8 cellular contexts compared by ENCODE assay signal in genomic region chr22:45262931-45263789, GRCh38. TPM values are rescaled to one million over a fixed set of nuclear protein-coding genes. Genes with fewer than 3 reads are reported as not detected.
A peak's percentile ranks its signal among the peaks of the same experiment; 100 is the strongest.
DNase-seq lines count a peak whose midpoint lies in the region; ATAC-seq and TF ChIP-seq lines count a peak whose summit lies in the region.
"Had no signal": no experiment of that assay in that cellular context is flagged by ENCODE, and none has a peak within 500 bp of the region (broad histone marks: within the 10 kb centered on the region; RNA-seq: fewer than 3 reads in every experiment).

No MANE protein-coding gene starts in this region.

- H3K9me3 ChIP-seq in esophagus muscularis mucosa: no peaks in the 10 kb centered on the region
- no peaks in the 10 kb centered on the region for H3K9me3 ChIP-seq in upper lobe of left lung
- H3K9me3 ChIP-seq: SJCRH30 had no signal

- peak; percentile 72 for ATAC-seq in GM18867 (IDR thresholded peaks at IDR 0.05; ENCODE audit: unreplicated experiment)
- peak; percentile 80 for ATAC-seq in HG02610 (IDR thresholded peaks at IDR 0.05; ENCODE audit: unreplicated experiment)
- peak; percentile 54 to 65 for ATAC-seq in upper lobe of left lung (ENCODE audit: low FRiP score in 2 of 2)

- TF ChIP-seq CTCF in esophagus muscularis mucosa (IDR thresholded peaks at IDR 0.05): no peak
- TF ChIP-seq CTCF in upper lobe of left lung (IDR thresholded peaks at IDR 0.05): no peak

- H3K4me3 ChIP-seq in esophagus muscularis mucosa (no peak overlapping the region), upper lobe of left lung (no peak overlapping the region)
- H3K4me3 ChIP-seq: SJCRH30 had no signal

- H3K27ac ChIP-seq in esophagus muscularis mucosa (replicated peaks in 1 of 4): peak overlapping the region in 3 of 4 donors; percentile 32 to 66 (median 55)
- H3K27ac ChIP-seq in upper lobe of left lung: peak overlapping the region in 1 of 4 donors; percentile 61
- H3K27ac ChIP-seq: SJCRH30 had no signal

- DNase-seq in NCI-H2171 treated with DMSO at 0.1 percent for 48 hours (lab: John Stamatoyannopoulos, UW) (peak; percentile 90), esophagus muscularis mucosa (ENCODE audit: extremely low spot score) (no peak), upper lobe of left lung (peak in 1 of 2 donors; percentile 77), midbrain (lab: John Stamatoyannopoulos, UW) (no peak), SW 1271 (lab: John Stamatoyannopoulos, UW) (no peak)

- H3K36me3 ChIP-seq in esophagus muscularis mucosa (no peaks in the 10 kb centered on the region), upper lobe of left lung (no peaks in the 10 kb centered on the region)
- H3K36me3 ChIP-seq: SJCRH30 had no signal

- no peaks in the 10 kb centered on the region for H3K27me3 ChIP-seq in esophagus muscularis mucosa
- H3K27me3 ChIP-seq in upper lobe of left lung: no peaks in the 10 kb centered on the region
- H3K27me3 ChIP-seq: SJCRH30 had no signal

- TF ChIP-seq POLR2A in esophagus muscularis mucosa (IDR thresholded peaks at IDR 0.05; ENCODE audit: low read depth) (no peak), upper lobe of left lung (IDR thresholded peaks at IDR 0.05) (no peak)

- TF ChIP-seq EP300 in esophagus muscularis mucosa (IDR thresholded peaks at IDR 0.05) (no peak), upper lobe of left lung (IDR thresholded peaks at IDR 0.05) (no peak)

- H3K4me1 ChIP-seq in esophagus muscularis mucosa (peaks cover 15 to 26% (median 22%) of the 10 kb centered on the region in 4 donors), upper lobe of left lung (peaks cover 12 to 17% (median 14%) of the 10 kb centered on the region in 4 donors)
- H3K4me1 ChIP-seq: SJCRH30 had no signal

- intact Hi-C loops in esophagus muscularis mucosa (cut with DNase I): loop anchor here (5.0 kb wide), 1 partner anchor 161 kb away; no protein-coding TSS in a partner anchor

- WGBS in esophagus muscularis mucosa: 73% methylated on average over 11 of the region's 20 CpGs
- WGBS in upper lobe of left lung, 2 donors: 60 to 62% methylated on average over 3 to 19 of the region's 20 CpGs

RNA-seq across cellular contexts. Expression of gene UPK3A, which starts 21.6 kb away (rescaled TPM):
- total RNA-seq in esophagus muscularis mucosa (not detected), upper lobe of left lung (under 1 TPM in 1 of 6 donors, not detected in 5; 0.44 TPM)
- total RNA-seq: SJCRH30 had no signal

RNA-seq across cellular contexts. Expression of gene KIAA0930, which starts 22.5 kb away (rescaled TPM):
- 10 to 100 TPM; 31.6 to 67.1 (median 46.8) TPM for total RNA-seq in esophagus muscularis mucosa
- total RNA-seq in upper lobe of left lung: 100 to 1,000 TPM in 1 of 6 donors, 10 to 100 TPM in 5; 31.2 to 103 (median 42.8) TPM

RNA-seq across cellular contexts. Expression of gene FAM118A, which starts 46.6 kb away (rescaled TPM):
- total RNA-seq in esophagus muscularis mucosa: 10 to 100 TPM; 24.4 to 45.8 (median 32.1) TPM
- total RNA-seq in upper lobe of left lung: 100 to 1,000 TPM in 2 of 6 donors, 10 to 100 TPM in 3, 1 to 10 TPM in 1; 9.2 to 161 (median 27.6) TPM
